Comparison of ENCODE assay signal across 8 cellular contexts in the genomic region with DNA sequence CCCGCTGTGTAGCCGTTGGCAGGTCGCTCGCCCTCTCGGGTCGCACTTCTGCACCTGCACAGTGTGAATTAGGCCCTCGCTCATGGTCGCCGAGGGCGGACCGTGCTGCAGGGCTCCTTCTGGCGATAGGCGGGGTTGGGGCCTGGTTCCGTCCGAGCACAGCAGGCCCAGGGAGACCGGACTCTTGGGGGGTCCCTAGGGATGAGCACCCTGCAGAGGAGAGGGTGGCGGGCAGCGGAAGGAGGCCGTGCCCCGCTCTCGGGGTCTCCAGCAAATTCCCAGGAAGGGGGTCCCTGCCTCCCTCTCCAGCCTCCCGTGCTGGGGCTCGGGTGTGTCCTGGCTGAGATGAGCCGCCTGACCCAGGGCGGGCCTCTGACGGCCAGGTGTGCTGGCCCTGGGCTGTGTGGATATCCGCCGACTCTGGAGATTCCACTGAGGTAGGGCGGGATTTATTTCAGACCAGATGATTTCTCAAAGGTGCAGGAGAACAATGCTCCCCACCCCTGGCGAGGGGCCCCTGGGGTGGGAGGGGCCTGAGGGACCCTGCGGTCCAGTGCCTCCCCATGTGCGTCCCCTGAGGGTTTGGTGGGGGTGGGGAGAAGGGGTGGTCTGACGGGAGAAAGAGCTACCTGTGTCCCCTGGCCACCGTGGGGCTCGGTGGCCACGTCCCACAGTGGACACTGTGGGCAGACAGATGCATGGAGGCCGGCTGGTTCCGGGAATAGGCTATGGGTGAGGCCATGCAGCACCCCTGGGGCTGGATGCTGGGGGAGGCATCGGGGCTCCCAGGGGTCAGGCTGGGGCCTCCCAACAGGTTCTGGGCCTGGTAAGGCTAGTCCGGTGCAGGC. TPM values are rescaled to one million over a fixed set of nuclear protein-coding genes. Genes with fewer than 3 reads are reported as not detected.
DNase-seq lines count a peak whose midpoint lies in the region; ATAC-seq and TF ChIP-seq lines count a peak whose summit lies in the region.

No MANE protein-coding gene starts in this region.

- H3K36me3 ChIP-seq in DND-41 (ENCODE audit: insufficient read depth, low read length) (no peaks in the 10 kb centered on the region), WERI-Rb-1 (peaks cover 8% of the 10 kb centered on the region; the same call in 1 of the 2 replicates)

- peak overlapping the region; percentile 82 for H3K4me2 ChIP-seq in DND-41 (ENCODE audit: insufficient read depth, low read length)

- peak overlapping the region in 1 of 2 experiments; percentile 61; a peak in 2 of 4 replicates for H3K4me3 ChIP-seq in DND-41 (ENCODE audit: low read depth in 1 of 2, low read length in 2 of 2)
- peak overlapping the region; percentile 87 for H3K4me3 ChIP-seq in coronary artery
- no peak overlapping the region for H3K4me3 ChIP-seq in WERI-Rb-1 (ENCODE audit: low read depth, low read length)

- no peaks in the 10 kb centered on the region for H3K79me2 ChIP-seq in DND-41 (ENCODE audit: insufficient read depth, low read length)

- H2AFZ ChIP-seq in DND-41 (ENCODE audit: low read depth, low read length): peak overlapping the region; percentile 53

- H4K20me1 ChIP-seq in DND-41 (ENCODE audit: insufficient read depth, low read length): no peaks in the 10 kb centered on the region

- H3K27ac ChIP-seq in DND-41 (ENCODE audit: low read length): no peak overlapping the region
- H3K27ac ChIP-seq in coronary artery: peak overlapping the region in 1 of 2 donors; percentile 84
- H3K27ac ChIP-seq in WERI-Rb-1: no peak overlapping the region; the same call in 1 of the 2 replicates

- no peak for TF ChIP-seq CTCF in DND-41 (IDR thresholded peaks at IDR 0.05; ENCODE audit: borderline replicate concordance, extremely low read depth, low read length, poor library complexity, severe bottlenecking)
- TF ChIP-seq CTCF in coronary artery (IDR thresholded peaks at IDR 0.05): no peak
- no peak for TF ChIP-seq CTCF in natural killer cell (IDR thresholded peaks at IDR 0.05)
- no peak for TF ChIP-seq CTCF in WERI-Rb-1 (IDR thresholded peaks at IDR 0.05; ENCODE audit: low read depth, low read length)

- ATAC-seq in DND-41 (ENCODE audit: insufficient read depth, low read depth): no peak; the same call in 2 of the 3 replicates
- peak; percentile 2 for ATAC-seq in HG03196 (IDR thresholded peaks at IDR 0.05; ENCODE audit: unreplicated experiment)
- no peak for ATAC-seq in natural killer cell

- H3K9ac ChIP-seq in DND-41 (ENCODE audit: low read depth, low read length): peak overlapping the region; percentile 33

- no peak overlapping the region for H3K27ac Mint-ChIP-seq in natural killer cell

- H3K4me1 ChIP-seq in DND-41 (ENCODE audit: insufficient read depth, low read length): peaks cover 19% of the 10 kb centered on the region

- H3K36me3 Mint-ChIP-seq in natural killer cell: no peaks in the 10 kb centered on the region

- H3K27me3 Mint-ChIP-seq in natural killer cell (ENCODE audit: low read depth in 2 of 2): no peaks in the 10 kb centered on the region

- intact Hi-C loops in natural killer cell (cut with micrococcal nuclease): loop anchor here (5.0 kb wide), 1 partner anchor 37 kb away; the partner anchor contains the start of genes TACC3 and TMEM129

- H3K27me3 ChIP-seq in DND-41 (ENCODE audit: insufficient read depth, low read length, poor library complexity) (no peaks in the 10 kb centered on the region), WERI-Rb-1 (ENCODE audit: insufficient read depth, low read depth, severe bottlenecking) (no peaks in the 10 kb centered on the region)

- no peaks in the 10 kb centered on the region for H3K9me3 ChIP-seq in DND-41 (ENCODE audit: insufficient read depth, low read length, severe bottlenecking)
- H3K9me3 ChIP-seq in WERI-Rb-1 (ENCODE audit: severe bottlenecking): no peaks in the 10 kb centered on the region

- H3K4me1 Mint-ChIP-seq in natural killer cell: peaks cover 7 to 11% of the 10 kb centered on the region in 2 donors

- no peak for DNase-seq in DND-41
- DNase-seq in coronary artery (ENCODE audit: low spot score): no peak
- DNase-seq in natural killer cell: no peak
- DNase-seq in SW 1271 (lab: John Stamatoyannopoulos, UW): no peak
- no peak for DNase-seq in WERI-Rb-1
- DNase-seq in OCI-M2 (lab: John Stamatoyannopoulos, UW; ENCODE audit: unreplicated experiment): no peak
- no peak for DNase-seq in NCI-H2227 (lab: John Stamatoyannopoulos, UW; ENCODE audit: unreplicated experiment)

- H3K9me3 Mint-ChIP-seq in natural killer cell: no peaks in the 10 kb centered on the region

- peak overlapping the region; percentile 57 for H3K4me3 Mint-ChIP-seq in natural killer cell

RNA-seq across cellular contexts. Expression of gene FAM53A, which starts 0.9 kb away (rescaled TPM):
- 1 to 10 TPM; 1.9 to 2.9 (median 2.3) TPM for total RNA-seq in natural killer cell

RNA-seq across cellular contexts. Expression of gene SLBP, which starts 27.1 kb away (rescaled TPM):
- total RNA-seq in natural killer cell: 10 to 100 TPM; 29.5 to 38.8 (median 38.6) TPM

RNA-seq across cellular contexts. Expression of gene TMEM129, which starts 36.1 kb away (rescaled TPM):
- total RNA-seq in natural killer cell: 10 to 100 TPM; 18.2 to 26.9 (median 20.8) TPM

RNA-seq across cellular contexts. Expression of gene TACC3, which starts 36.3 kb away (rescaled TPM):
- total RNA-seq in natural killer cell: 10 to 100 TPM; 23.4 to 43.7 (median 32.5) TPM
